10 cellular contexts compared by ENCODE assay signal in the genomic region with DNA sequence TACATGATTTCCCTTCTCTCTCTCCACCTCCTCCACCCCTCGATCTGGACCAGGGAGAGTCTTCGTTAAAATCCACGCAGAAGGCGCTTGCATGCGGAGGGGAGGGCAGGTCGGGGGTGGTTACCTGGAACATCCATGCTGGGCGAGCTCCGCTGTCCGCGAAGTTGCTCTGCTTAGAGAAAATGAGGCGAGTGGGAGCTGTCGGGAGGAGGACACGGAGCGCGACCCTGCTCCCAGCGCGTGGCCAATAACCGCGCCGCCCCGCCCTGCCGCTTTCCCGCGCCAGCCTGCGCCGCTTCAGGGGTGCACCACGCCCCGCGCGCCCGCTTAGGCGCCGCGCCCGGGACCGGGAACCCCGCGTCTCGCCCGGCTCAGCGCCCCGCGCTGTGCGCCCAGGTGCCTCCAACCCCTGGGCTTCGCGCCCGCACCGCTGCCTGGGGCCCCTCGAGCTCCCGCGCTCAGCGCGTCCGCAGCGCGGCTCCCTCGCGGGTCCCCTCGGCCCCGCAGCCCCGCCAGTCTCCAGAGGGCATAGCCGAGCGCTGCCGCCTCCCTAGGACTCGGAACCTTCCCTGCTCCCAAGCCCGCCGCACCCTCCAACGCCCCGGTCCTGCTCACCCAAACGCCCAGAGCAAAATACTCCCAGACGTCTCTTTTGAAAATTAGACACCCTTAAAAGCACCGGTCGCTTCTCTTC. TPM values are rescaled to one million over a fixed set of nuclear protein-coding genes. Genes with fewer than 3 reads are reported as not detected.
A peak's percentile ranks its signal among the peaks of the same experiment; 100 is the strongest.
DNase-seq lines count a peak whose midpoint lies in the region; ATAC-seq and TF ChIP-seq lines count a peak whose summit lies in the region.
"Had no signal": no experiment of that assay in that cellular context is flagged by ENCODE, and none has a peak within 500 bp of the region (broad histone marks: within the 10 kb centered on the region; RNA-seq: fewer than 3 reads in every experiment).

No MANE protein-coding gene starts in this region.

- H3K4me3 ChIP-seq in NT2/D1 (ENCODE audit: insufficient read length, low read depth) (peak overlapping the region; percentile 42), skeletal muscle cell (ENCODE audit: low read depth, low read length) (peak overlapping the region; percentile 21)
- H3K4me3 ChIP-seq: ovary had no signal

- no peaks in the 10 kb centered on the region for H3K4me1 ChIP-seq in NT2/D1 (ENCODE audit: insufficient read depth, insufficient read length)
- no peaks in the 10 kb centered on the region for H3K4me1 ChIP-seq in foreskin keratinocyte

- TF ChIP-seq CTCF in foreskin keratinocyte (conservative IDR thresholded peaks at IDR 0.05) = no peak

- H3K27me3 ChIP-seq in NT2/D1 (ENCODE audit: insufficient read depth, insufficient read length) (peaks cover 69% of the 10 kb centered on the region), foreskin keratinocyte (peaks cover 56% of the 10 kb centered on the region)
- H3K27me3 ChIP-seq: ovary had no signal

- peak; percentile 13 for ATAC-seq in foreskin keratinocyte

- H3K9ac ChIP-seq in NT2/D1 (ENCODE audit: insufficient read length, low read depth) = no peak overlapping the region

- no peak overlapping the region for H3K27ac ChIP-seq in foreskin keratinocyte
- H3K27ac ChIP-seq: ovary had no signal

- H3K36me3 ChIP-seq in NT2/D1 (ENCODE audit: insufficient read depth, insufficient read length, low read length) = no peaks in the 10 kb centered on the region
- H3K36me3 ChIP-seq: ovary had no signal

- no peaks in the 10 kb centered on the region for H3K9me3 ChIP-seq in NT2/D1 (ENCODE audit: insufficient read depth, low read length)
- H3K9me3 ChIP-seq: ovary had no signal

- DNase-seq in DMS 273 (lab: John Stamatoyannopoulos, UW; ENCODE audit: unreplicated experiment) (peak; percentile 30), DMS 273 treated with DMSO at 0.1 percent for 48 hours (lab: John Stamatoyannopoulos, UW) (no peak), NT2/D1 (ENCODE audit: low read depth, low spot score) (no peak), foreskin keratinocyte (no peak), skeletal muscle cell (ENCODE audit: low read depth) (no peak), NCI-H1048 (lab: John Stamatoyannopoulos, UW) (no peak), pons (ENCODE audit: low spot score) (no peak)
- no peak for DNase-seq in stimulated activated CD4-positive, alpha-beta T cell treated with anti-CD3 and anti-CD28 coated beads, Interleukin-2, amount 100 ng/mL, for 48 hours
- DNase-seq: stimulated activated naive CD4-positive, alpha-beta T cell treated with Interleukin-2 at 50 U/mL for 16 hours had no signal

RNA-seq across cellular contexts. Expression of gene CBLN2, which starts 0.6 kb away (rescaled TPM):
- not detected in 2 replicates for total RNA-seq in foreskin keratinocyte
- not detected in 2 replicates for polyA plus RNA-seq in foreskin keratinocyte
